In the genomic region with DNA sequence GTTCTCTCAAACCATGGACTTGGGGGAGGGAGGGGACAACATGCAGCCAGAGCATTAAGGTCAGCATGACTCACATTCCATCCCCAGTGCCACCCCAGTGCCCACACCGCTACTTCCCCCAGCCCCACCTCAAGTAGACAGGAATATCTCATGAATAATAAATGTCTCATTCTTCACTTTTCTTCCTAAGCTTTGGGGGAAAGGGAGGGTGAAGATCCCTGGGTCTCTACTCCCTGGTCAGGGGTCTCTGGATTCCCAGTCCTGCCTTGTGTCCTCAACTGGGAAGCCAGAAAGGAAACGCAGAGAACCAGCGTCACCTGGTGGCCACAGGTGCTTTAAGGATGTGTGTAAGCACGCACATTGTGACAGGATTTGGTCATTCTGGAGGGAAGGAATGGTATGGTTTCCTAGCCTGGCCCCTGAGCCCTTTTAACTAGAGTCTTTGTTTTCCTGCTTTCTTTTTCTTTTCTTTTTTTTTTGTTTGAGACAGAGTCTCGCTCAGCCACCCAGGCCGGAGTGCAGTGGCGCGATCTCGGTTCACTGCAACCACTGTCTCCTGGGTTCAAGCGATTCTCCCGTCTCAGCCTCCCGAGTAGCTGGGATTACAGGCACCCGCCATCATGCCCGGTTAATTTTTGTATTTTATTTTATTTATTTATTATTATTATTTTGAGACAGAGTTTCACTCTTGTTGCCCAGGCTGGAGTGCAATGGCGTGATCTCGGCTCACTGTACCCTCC, we compare ENCODE assay signal across 8 cellular contexts. TPM values are rescaled to one million over a fixed set of nuclear protein-coding genes. Genes with fewer than 3 reads are reported as not detected.
A peak's percentile ranks its signal among the peaks of the same experiment; 100 is the strongest.
DNase-seq lines count a peak whose midpoint lies in the region; ATAC-seq and TF ChIP-seq lines count a peak whose summit lies in the region.

No MANE protein-coding gene starts in this region.

- H3K9ac ChIP-seq in HUES48 (ENCODE audit: low read depth, low read length) (no peak overlapping the region), OCI-LY1 (ENCODE audit: low read length) (no peak overlapping the region), parathyroid adenoma (no peak overlapping the region)

- POLR2A ChIA-PET in CD4-positive, alpha-beta T cell (lab: Charles Lee) = interaction anchor here (0.7 to 2.7 kb wide), 4 partner anchors 8 to 69 kb away, joined by 3 to 11 read pairs (median 5); partner anchors contain the start of gene COPZ1

- H3K4me2 ChIP-seq in OCI-LY1 (ENCODE audit: low read length) (no peak overlapping the region), parathyroid adenoma (ENCODE audit: low read length) (no peak overlapping the region)

- H3K36me3 ChIP-seq in HUES48 (ENCODE audit: control insufficient read depth, insufficient read depth, low read length) (no peaks in the 10 kb centered on the region), OCI-LY1 (ENCODE audit: insufficient read depth, low read length) (no peaks in the 10 kb centered on the region), parathyroid adenoma (ENCODE audit: control insufficient read depth, insufficient read depth, low read length) (no peaks in the 10 kb centered on the region)

- H3K4me1 ChIP-seq in HUES48 (ENCODE audit: control insufficient read depth, insufficient read depth, low read length) = peaks cover 35% of the 10 kb centered on the region
- peaks cover 30% of the 10 kb centered on the region for H3K4me1 ChIP-seq in OCI-LY1 (ENCODE audit: insufficient read depth, low read length, severe bottlenecking)
- peaks cover 21% of the 10 kb centered on the region for H3K4me1 ChIP-seq in parathyroid adenoma

- H3K36me3 Mint-ChIP-seq in CD4-positive, alpha-beta T cell (ENCODE audit: low read depth) = no peaks in the 10 kb centered on the region

- H3K4me3 Mint-ChIP-seq in CD4-positive, alpha-beta T cell = peak overlapping the region; percentile 70

- CTCF ChIA-PET in CD4-positive, alpha-beta T cell (lab: Charles Lee) = interaction anchor here (0.5 to 2.9 kb wide), 6 partner anchors 18 to 109 kb away, joined by 3 to 16 read pairs (median 6); partner anchors contain the start of gene COPZ1

- no peak overlapping the region for H3K27ac ChIP-seq in CD4-positive, alpha-beta T cell (ENCODE audit: low read depth, low read length)
- peak overlapping the region; percentile 23 for H3K27ac ChIP-seq in HUES48 (ENCODE audit: low read depth, low read length)
- H3K27ac ChIP-seq in OCI-LY1 (ENCODE audit: low read depth, low read length, poor library complexity, severe bottlenecking) = no peak overlapping the region
- peak overlapping the region; percentile 92 for H3K27ac ChIP-seq in parathyroid adenoma

- intact Hi-C loops in CD4-positive, alpha-beta T cell (cut with DNase I, micrococcal nuclease) = loop anchor here (1.0 to 10.0 kb wide), 5 partner anchors 66 to 356 kb away; partner anchors contain the start of genes HOXC8 (in 1 of the 2) and HOXC9 (in 1 of the 2)

- ATAC-seq in CD4-positive, alpha-beta T cell (ENCODE audit: poor library complexity) = no peak
- ATAC-seq in GM21723 (IDR thresholded peaks at IDR 0.05; ENCODE audit: unreplicated experiment) = no peak

- H3K79me2 ChIP-seq in OCI-LY1 (ENCODE audit: insufficient read depth, low read length) = no peaks in the 10 kb centered on the region
- no peaks in the 10 kb centered on the region for H3K79me2 ChIP-seq in parathyroid adenoma

- H3K27me3 Mint-ChIP-seq in CD4-positive, alpha-beta T cell = no peaks in the 10 kb centered on the region

- H3K27ac Mint-ChIP-seq in CD4-positive, alpha-beta T cell = no peak overlapping the region

- H4K20me1 ChIP-seq in OCI-LY1 (ENCODE audit: insufficient read depth, low read length) = no peaks in the 10 kb centered on the region

- TF ChIP-seq CTCF in CD4-positive, alpha-beta T cell (IDR thresholded peaks at IDR 0.05) = peak; percentile 72
- TF ChIP-seq CTCF in OCI-LY1 (IDR thresholded peaks at IDR 0.05; ENCODE audit: low read length) (peak; percentile 92), parathyroid adenoma (IDR thresholded peaks at IDR 0.05) (peak; percentile 96)

- H3K9me3 Mint-ChIP-seq in CD4-positive, alpha-beta T cell = no peaks in the 10 kb centered on the region

- no peaks in the 10 kb centered on the region for H3F3A ChIP-seq in OCI-LY1 (ENCODE audit: insufficient read depth, low read length)

- peaks cover 20% of the 10 kb centered on the region for H3K4me1 Mint-ChIP-seq in CD4-positive, alpha-beta T cell (ENCODE audit: low read depth)

- no peak overlapping the region for H3K4me3 ChIP-seq in HUES48 (ENCODE audit: low read depth, low read length)
- no peak overlapping the region for H3K4me3 ChIP-seq in OCI-LY1 (ENCODE audit: low read depth, low read length, poor library complexity, severe bottlenecking)
- no peak overlapping the region for H3K4me3 ChIP-seq in parathyroid adenoma (ENCODE audit: low read depth, low read length)

- H2AFZ ChIP-seq in OCI-LY1 (ENCODE audit: low read length) (no peak overlapping the region), parathyroid adenoma (peak overlapping the region; percentile 82)

- peak; percentile 20 to 60 (median 42) for DNase-seq in CD4-positive, alpha-beta T cell
- peak; percentile 30 for DNase-seq in activated effector memory CD4-positive, alpha-beta T cell treated with Interleukin-2 at 50 U/mL for 16 hours
- peak; percentile 76 for DNase-seq in foreskin melanocyte
- no peak for DNase-seq in central memory CD4-positive, alpha-beta T cell

- H3K9me2 ChIP-seq in OCI-LY1 (ENCODE audit: low read depth, low read length) = no peaks in the 10 kb centered on the region

- H3K27me3 ChIP-seq in CD4-positive, alpha-beta T cell (ENCODE audit: control insufficient read depth, insufficient read depth, low read length) = no peaks in the 10 kb centered on the region
- H3K27me3 ChIP-seq in HUES48 (ENCODE audit: control insufficient read depth, insufficient read depth, low read length) = 0 out of 2 replicates have a peak, but pooled peaks cover 5% of the 10 kb centered on the region
- no peaks in the 10 kb centered on the region for H3K27me3 ChIP-seq in OCI-LY1 (ENCODE audit: insufficient read depth, low read length)
- H3K27me3 ChIP-seq in parathyroid adenoma (ENCODE audit: control insufficient read depth, insufficient read depth, low read length) = no peaks in the 10 kb centered on the region

- H3K9me3 ChIP-seq in CD4-positive, alpha-beta T cell (ENCODE audit: control insufficient read depth, low read length) = no peaks in the 10 kb centered on the region
- no peaks in the 10 kb centered on the region for H3K9me3 ChIP-seq in HUES48 (ENCODE audit: control insufficient read depth, insufficient read depth, low read length)
- no peaks in the 10 kb centered on the region for H3K9me3 ChIP-seq in OCI-LY1 (ENCODE audit: low read length)
- H3K9me3 ChIP-seq in parathyroid adenoma (ENCODE audit: control insufficient read depth, low read length) = no peaks in the 10 kb centered on the region

RNA-seq across cellular contexts. Expression of gene GPR84, which starts 3.4 kb away (rescaled TPM):
- under 1 TPM; 0.27 to 0.53 TPM for total RNA-seq in CD4-positive, alpha-beta T cell

RNA-seq across cellular contexts. Expression of gene ZNF385A, which starts 23.6 kb away (rescaled TPM):
- 1 to 10 TPM; 3.8 to 4.7 TPM for total RNA-seq in CD4-positive, alpha-beta T cell

RNA-seq across cellular contexts. Expression of gene COPZ1, which starts 36.0 kb away (rescaled TPM):
- 10 to 100 TPM; 31.2 to 33.9 TPM for total RNA-seq in CD4-positive, alpha-beta T cell

RNA-seq across cellular contexts. Expression of gene ITGA5, which starts 58.2 kb away (rescaled TPM):
- 100 to 1,000 TPM; 143 to 159 TPM for total RNA-seq in CD4-positive, alpha-beta T cell

Comparison
In these comparisons a context has a peak if more than half of its experiments do, and no peak if none do; other contexts are left out.
1. H3K27ac ChIP-seq: peak in HUES48 (single experiment) and parathyroid adenoma (single experiment); none in CD4-positive, alpha-beta T cell (single experiment) and OCI-LY1 (single experiment).
2. Peak in every context shown above with its lines, with median percentiles within 50 percentile points of each other: CTCF ChIP-seq.